In genomic region chr11:65710424-65710823, GRCh38 we compare ENCODE assay signal across 15 cellular contexts. TPM values are rescaled to one million over a fixed set of nuclear protein-coding genes. Genes with fewer than 3 reads are reported as not detected.
DNase-seq lines count a peak whose midpoint lies in the region; ATAC-seq and TF ChIP-seq lines count a peak whose summit lies in the region.
"Had no signal": no experiment of that assay in that cellular context is flagged by ENCODE, and none has a peak within 500 bp of the region (broad histone marks: within the 10 kb centered on the region; RNA-seq: fewer than 3 reads in every experiment).

No MANE protein-coding gene starts in this region.

- no peak for TF ChIP-seq POLR2A in NB4 (IDR thresholded peaks at IDR 0.05; ENCODE audit: extremely low read depth, insufficient read length)

- TF ChIP-seq CTCF in NB4 (IDR thresholded peaks at IDR 0.05; ENCODE audit: low read depth, low read length): no peak
- TF ChIP-seq CTCF in coronary artery (IDR thresholded peaks at IDR 0.05): no peak

- peak overlapping the region; percentile 45 for H3K27ac Mint-ChIP-seq in activated CD4-positive, alpha-beta T cell treated with anti-CD3 and anti-CD28 coated beads, Interleukin-2, amount 10 ng/mL, durations not matched to agents 24 days and 14 days
- no peak overlapping the region for H3K27ac Mint-ChIP-seq in stimulated activated memory B cell treated with anti-CD40 and anti-IgM and Interleukin-4, amounts not matched to agents 10 μg/mL and 1 μg/mL and 100 μg/mL, for 72 hours
- H3K27ac Mint-ChIP-seq: activated T-cell treated with anti-CD3 and anti-CD28 coated beads, Interleukin-2, amount 50 U/mL, for 24 hours; H9 had no signal

- no peak for ATAC-seq in stimulated activated memory B cell treated with anti-CD40 and anti-IgM and Interleukin-4, amounts not matched to agents 10 μg/mL and 1 μg/mL and 100 μg/mL, for 72 hours
- ATAC-seq in GM18858 (IDR thresholded peaks at IDR 0.05; ENCODE audit: unreplicated experiment): no peak

- no peaks in the 10 kb centered on the region for H3K27me3 Mint-ChIP-seq in activated CD4-positive, alpha-beta T cell treated with anti-CD3 and anti-CD28 coated beads, Interleukin-2, amount 10 ng/mL, durations not matched to agents 24 days and 14 days
- H3K27me3 Mint-ChIP-seq in stimulated activated memory B cell treated with anti-CD40 and anti-IgM and Interleukin-4, amounts not matched to agents 10 μg/mL and 1 μg/mL and 100 μg/mL, for 72 hours: no peaks in the 10 kb centered on the region
- H3K27me3 Mint-ChIP-seq: activated T-cell treated with anti-CD3 and anti-CD28 coated beads, Interleukin-2, amount 50 U/mL, for 24 hours; CD8-positive, alpha-beta memory T cell; memory B cell had no signal

- intact Hi-C loops in activated CD4-positive, alpha-beta T cell treated with anti-CD3 and anti-CD28 coated beads, Interleukin-2, amount 10 ng/mL, durations not matched to agents 24 days and 14 days (cut with micrococcal nuclease): loop anchor here (5.0 kb wide), 1 partner anchor 182 kb away; the partner anchor contains the start of gene CCDC85B

- H3K9me3 Mint-ChIP-seq in activated CD4-positive, alpha-beta T cell treated with anti-CD3 and anti-CD28 coated beads, Interleukin-2, amount 10 ng/mL, durations not matched to agents 24 days and 14 days: no peaks in the 10 kb centered on the region
- H3K9me3 Mint-ChIP-seq in stimulated activated memory B cell treated with anti-CD40 and anti-IgM and Interleukin-4, amounts not matched to agents 10 μg/mL and 1 μg/mL and 100 μg/mL, for 72 hours: no peaks in the 10 kb centered on the region
- H3K9me3 Mint-ChIP-seq: activated T-cell treated with anti-CD3 and anti-CD28 coated beads, Interleukin-2, amount 50 U/mL, for 24 hours; CD8-positive, alpha-beta memory T cell; memory B cell had no signal

- H3K4me3 ChIP-seq in NB4 (ENCODE audit: low read depth, low read length): no peak overlapping the region
- H3K4me3 ChIP-seq in coronary artery: no peak overlapping the region

- H3K4me3 Mint-ChIP-seq in activated CD4-positive, alpha-beta T cell treated with anti-CD3 and anti-CD28 coated beads, Interleukin-2, amount 10 ng/mL, durations not matched to agents 24 days and 14 days: no peak overlapping the region
- H3K4me3 Mint-ChIP-seq in stimulated activated memory B cell treated with anti-CD40 and anti-IgM and Interleukin-4, amounts not matched to agents 10 μg/mL and 1 μg/mL and 100 μg/mL, for 72 hours: peak overlapping the region; percentile 21
- H3K4me3 Mint-ChIP-seq: H9, memory B cell had no signal

- DNase-seq in activated CD4-positive, alpha-beta T cell treated with anti-CD3 and anti-CD28 coated beads, Interleukin-2, amount 10 ng/mL, durations not matched to agents 24 days and 14 days: no peak
- no peak for DNase-seq in activated CD4-positive, alpha-beta T cell treated with anti-CD3 and anti-CD28 coated beads for 1 hour
- DNase-seq in NB4 (ENCODE audit: low read depth) (peak; percentile 56), coronary artery (ENCODE audit: low spot score) (no peak), NCI-H82 (lab: John Stamatoyannopoulos, UW) (no peak)
- no peak for DNase-seq in activated CD4-positive, CD25-positive, alpha-beta regulatory T cell (lab: John Stamatoyannopoulos, UW)
- DNase-seq: activated CD4-positive, alpha-beta T cell treated with anti-CD3 and anti-CD28 coated beads for 48 hours; activated T-cell treated with anti-CD3 and anti-CD28 coated beads, Interleukin-2, amount 50 U/mL, for 24 hours; CD8-positive, alpha-beta memory T cell; NCI-H2107; Right ventricle myocardium superior had no signal

- H3K27ac ChIP-seq in coronary artery: peak overlapping the region; percentile 42 to 94

- H3K4me1 Mint-ChIP-seq in activated CD4-positive, alpha-beta T cell treated with anti-CD3 and anti-CD28 coated beads, Interleukin-2, amount 10 ng/mL, durations not matched to agents 24 days and 14 days: peaks cover 25% of the 10 kb centered on the region
- peaks cover 44% of the 10 kb centered on the region for H3K4me1 Mint-ChIP-seq in stimulated activated memory B cell treated with anti-CD40 and anti-IgM and Interleukin-4, amounts not matched to agents 10 μg/mL and 1 μg/mL and 100 μg/mL, for 72 hours

- H3K36me3 Mint-ChIP-seq in activated CD4-positive, alpha-beta T cell treated with anti-CD3 and anti-CD28 coated beads, Interleukin-2, amount 10 ng/mL, durations not matched to agents 24 days and 14 days (ENCODE audit: low read depth): peaks cover 26% of the 10 kb centered on the region
- peaks cover 21% of the 10 kb centered on the region for H3K36me3 Mint-ChIP-seq in stimulated activated memory B cell treated with anti-CD40 and anti-IgM and Interleukin-4, amounts not matched to agents 10 μg/mL and 1 μg/mL and 100 μg/mL, for 72 hours

RNA-seq across cellular contexts. Expression of gene KAT5, which starts 1.6 kb away (rescaled TPM):
- 71.6 and 72.3 TPM in 2 replicates for total RNA-seq in activated CD4-positive, alpha-beta T cell treated with anti-CD3 and anti-CD28 coated beads, Interleukin-2, amount 10 ng/mL, durations not matched to agents 24 days and 14 days

RNA-seq across cellular contexts. Expression of gene RNASEH2C, which starts 10.2 kb away (rescaled TPM):
- 86.4 and 100.0 TPM in 2 replicates for total RNA-seq in activated CD4-positive, alpha-beta T cell treated with anti-CD3 and anti-CD28 coated beads, Interleukin-2, amount 10 ng/mL, durations not matched to agents 24 days and 14 days

RNA-seq across cellular contexts. Expression of gene RELA, which starts 47.7 kb away (rescaled TPM):
- total RNA-seq in activated CD4-positive, alpha-beta T cell treated with anti-CD3 and anti-CD28 coated beads, Interleukin-2, amount 10 ng/mL, durations not matched to agents 24 days and 14 days: 95.7 and 98.2 TPM in 2 replicates
